ENCODE assay signal across 1 cellular context in genomic region chr2:223930002-223930976, GRCh38.
TF ChIP-seq lines count a peak whose summit lies in the region.

No MANE protein-coding gene starts in this region.

TF ChIP-seq in HepG2, 621 proteins besides CTCF, POLR2A, EP300 and RAD21 (continued from another document and continues in another):
- TF ChIP-seq THAP7 (CRISPR knock-in tag; IDR thresholded peaks at IDR 0.05) (peak; percentile 91; the same call in 1 of the 2 replicates), PHF5A (CRISPR knock-in tag; IDR thresholded peaks at IDR 0.05; ENCODE audit: low read depth, unreplicated experiment) (peak; percentile 84), TAF1 (CRISPR knock-in tag; IDR thresholded peaks at IDR 0.05) (peak; percentile 69; the same call in 1 of the 2 replicates), TGIF2 (CRISPR knock-in tag; IDR thresholded peaks at IDR 0.05) (peak; percentile 61; the same call in 1 of the 2 replicates), FOXK2 (IDR thresholded peaks at IDR 0.05) (peak; percentile 86), JUN (CRISPR knock-in tag; IDR thresholded peaks at IDR 0.05) (no peak; the same call in 1 of the 2 replicates), ISL2 (CRISPR knock-in tag; IDR thresholded peaks at IDR 0.05) (no peak; the same call in 1 of the 2 replicates), ZBTB34 (CRISPR knock-in tag; IDR thresholded peaks at IDR 0.05) (peak; percentile 95), ZNF280D (CRISPR knock-in tag; IDR thresholded peaks at IDR 0.05) (peak; percentile 99), KLF9 (CRISPR knock-in tag; IDR thresholded peaks at IDR 0.05; ENCODE audit: low read depth) (peak; percentile 45), KLF6 (CRISPR knock-in tag; IDR thresholded peaks at IDR 0.05) (peak; percentile 84), CEBPB (IDR thresholded peaks at IDR 0.05; ENCODE audit: borderline replicate concordance, low read depth, low read length) (peak; percentile 56; the same call in 1 of the 2 replicates), HOXA3 (CRISPR knock-in tag; IDR thresholded peaks at IDR 0.05) (peak; percentile 98), NCOA2 (CRISPR knock-in tag; IDR thresholded peaks at IDR 0.05) (peak; percentile 63), ZFYVE20 (CRISPR knock-in tag; IDR thresholded peaks at IDR 0.05; ENCODE audit: borderline replicate concordance, low read depth) (no peak), ZNF639 (CRISPR knock-in tag; conservative IDR thresholded peaks at IDR 0.05) (no peak; the same call in 1 of the 2 replicates), MAFF (IDR thresholded peaks at IDR 0.05; ENCODE audit: low read depth, low read length) (peak; percentile 57; the same call in 1 of the 2 replicates), ZZZ3 (CRISPR knock-in tag; IDR thresholded peaks at IDR 0.05; ENCODE audit: borderline replicate concordance) (peak; percentile 82; the same call in 1 of the 2 replicates), RFX5 (IDR thresholded peaks at IDR 0.05; ENCODE audit: low read depth, low read length) (peak; percentile 75; the same call in 1 of the 2 replicates), DBP (CRISPR knock-in tag; IDR thresholded peaks at IDR 0.05; ENCODE audit: not compliant biosample characterization) (no peak), REL (CRISPR knock-in tag; conservative IDR thresholded peaks at IDR 0.05) (no peak), ZNF616 (CRISPR knock-in tag; IDR thresholded peaks at IDR 0.05; ENCODE audit: low read depth) (peak; percentile 45; the same call in 1 of the 2 replicates), ZNF296 (CRISPR knock-in tag; conservative IDR thresholded peaks at IDR 0.05) (peak; percentile 65; the same call in 1 of the 2 replicates), NCOA1 (CRISPR knock-in tag; IDR thresholded peaks at IDR 0.05) (no peak), ZNF724P (CRISPR knock-in tag; IDR thresholded peaks at IDR 0.05; ENCODE audit: borderline replicate concordance) (peak; percentile 20; the same call in 1 of the 2 replicates), ZBTB10 (CRISPR knock-in tag; IDR thresholded peaks at IDR 0.05; ENCODE audit: borderline replicate concordance) (peak; percentile 90; the same call in 1 of the 2 replicates), MXD1 (CRISPR knock-in tag; IDR thresholded peaks at IDR 0.05) (peak; percentile 76; the same call in 1 of the 2 replicates), ZBTB46 (CRISPR knock-in tag; IDR thresholded peaks at IDR 0.05; ENCODE audit: borderline replicate concordance) (peak; percentile 95; the same call in 1 of the 2 replicates), MLX (CRISPR knock-in tag; IDR thresholded peaks at IDR 0.05) (peak; percentile 73), ZNF33B (CRISPR knock-in tag; IDR thresholded peaks at IDR 0.05) (no peak; the same call in 1 of the 2 replicates), SCMH1 (CRISPR knock-in tag; IDR thresholded peaks at IDR 0.05; ENCODE audit: borderline replicate concordance) (no peak), SP4 (CRISPR knock-in tag; IDR thresholded peaks at IDR 0.05) (peak; percentile 81), HES4 (CRISPR knock-in tag; IDR thresholded peaks at IDR 0.05; ENCODE audit: borderline replicate concordance) (0 out of 2 replicates have a peak, but pooled peaks have one; percentile 44), STAT5B (CRISPR knock-in tag; IDR thresholded peaks at IDR 0.05) (no peak), ZBED4 (CRISPR knock-in tag; IDR thresholded peaks at IDR 0.05; ENCODE audit: borderline replicate concordance) (peak; percentile 55), ZNF44 (CRISPR knock-in tag; IDR thresholded peaks at IDR 0.05) (peak; percentile 39; the same call in 1 of the 2 replicates), SMAD9 (CRISPR knock-in tag; IDR thresholded peaks at IDR 0.05) (no peak), LBX2 (CRISPR knock-in tag; IDR thresholded peaks at IDR 0.05; ENCODE audit: borderline replicate concordance) (peak; percentile 39; the same call in 1 of the 2 replicates), ZNF644 (CRISPR knock-in tag; IDR thresholded peaks at IDR 0.05; ENCODE audit: low read depth) (peak; percentile 91), FOXA1 (IDR thresholded peaks at IDR 0.05) (0 out of 2 replicates have a peak, but pooled peaks have one; percentile 16), FOXA1 (CRISPR knock-in tag; IDR thresholded peaks at IDR 0.05) (peak; percentile 92), NR3C1 (CRISPR knock-in tag; IDR thresholded peaks at IDR 0.05) (no peak), ZNF580 (CRISPR knock-in tag; IDR thresholded peaks at IDR 0.05; ENCODE audit: borderline replicate concordance, low read depth) (peak; percentile 99)
